Comparison of ENCODE assay signal across 16 cellular contexts in genomic region chr12:117046861-117047530, GRCh38. TPM values are rescaled to one million over a fixed set of nuclear protein-coding genes. Genes with fewer than 3 reads are reported as not detected.
A peak's percentile ranks its signal among the peaks of the same experiment; 100 is the strongest.
DNase-seq lines count a peak whose midpoint lies in the region; ATAC-seq, FAIRE-seq and TF ChIP-seq lines count a peak whose summit lies in the region.
"Had no signal": no experiment of that assay in that cellular context is flagged by ENCODE, and none has a peak within 500 bp of the region (broad histone marks: within the 10 kb centered on the region; RNA-seq: fewer than 3 reads in every experiment).

No MANE protein-coding gene starts in this region.

- no peak overlapping the region for H2AK5ac ChIP-seq in mesenchymal stem cell (ENCODE audit: low read length, severe bottlenecking)

- no peak overlapping the region for H2AFZ ChIP-seq in mesenchymal stem cell (ENCODE audit: low read depth, low read length)

- H3K18ac ChIP-seq in mesenchymal stem cell (ENCODE audit: low read depth in 1 of 2, low read length in 2 of 2), result peak overlapping the region; percentile 46 to 55

- H3K4me3 ChIP-seq in left ventricle myocardium inferior, result no peak overlapping the region
- H3K4me3 ChIP-seq in heart left ventricle, result no peak overlapping the region
- H3K4me3 ChIP-seq in BLaER1 treated with 17β-estradiol and CSF1 and Interleukin-3, amounts not matched to agents 10 nM and 100 nM, result no peak overlapping the region
- H3K4me3 ChIP-seq in mesenchymal stem cell (ENCODE audit: insufficient read depth in 1 of 2, low read depth in 1 of 2, low read length in 2 of 2), result no peak overlapping the region

- H3K9me3 ChIP-seq in left ventricle myocardium inferior (replicated peaks) (no peaks in the 10 kb centered on the region), heart left ventricle (no peaks in the 10 kb centered on the region), mesenchymal stem cell (ENCODE audit: control insufficient read depth, low read length) (no peaks in the 10 kb centered on the region)
- H3K9me3 ChIP-seq in BLaER1 treated with 17β-estradiol and CSF1 and Interleukin-3, amounts not matched to agents 10 nM and 100 nM (replicated peaks in 1 of 11), result no peaks in the 10 kb centered on the region
- H3K9me3 ChIP-seq: BE2C, Caco-2 had no signal

- WGBS in heart left ventricle, 4 donors, result 94 to 96% (median 95%) methylated on average over 20 of the region's 20 CpGs
- WGBS in mesenchymal stem cell, result 95% methylated on average over 20 of the region's 20 CpGs

- H3K79me1 ChIP-seq in mesenchymal stem cell (replicated peaks; ENCODE audit: low read length, poor library complexity, severe bottlenecking), result no peaks in the 10 kb centered on the region

- H3K27ac ChIP-seq in left ventricle myocardium inferior (replicated peaks), result peak overlapping the region; percentile 95
- H3K27ac ChIP-seq in heart left ventricle, result peak overlapping the region in 6 of 12 donors; percentile 19 to 97 (median 80)
- H3K27ac ChIP-seq in BLaER1 treated with 17β-estradiol and CSF1 and Interleukin-3, amounts not matched to agents 10 nM and 100 nM, result peak overlapping the region in 9 of 11 experiments; percentile 71 to 86 (median 83); a peak in 14 of 22 replicates
- H3K27ac ChIP-seq in mesenchymal stem cell (ENCODE audit: low read length, poor library complexity, severe bottlenecking), result no peak overlapping the region

- DNase-seq in left ventricle myocardium inferior, result no peak
- DNase-seq in heart left ventricle, result no peak
- peak; percentile 6 for DNase-seq in OCI-M1 (lab: John Stamatoyannopoulos, UW)
- no peak for DNase-seq in mesenchymal stem cell
- no peak for DNase-seq in GM19239 (ENCODE audit: insufficient read length, low spot score)
- no peak for DNase-seq in nucleus accumbens (lab: John Stamatoyannopoulos, UW)
- DNase-seq: BE2C; Caco-2; CD8-positive, alpha-beta memory T cell; DMS53; HCEC 1CT; HFFc6; IMR-90; KG1 had no signal

- no peak overlapping the region for H3K14ac ChIP-seq in mesenchymal stem cell (ENCODE audit: low read length in 2 of 2)

- peak overlapping the region; percentile 22 for H4K91ac ChIP-seq in mesenchymal stem cell (ENCODE audit: low read length)

- no peak for TF ChIP-seq POLR2A in heart left ventricle (IDR thresholded peaks at IDR 0.05)

- intact Hi-C loops in left ventricle myocardium inferior (cut with micrococcal nuclease), result no loop called here
- intact Hi-C loops in heart left ventricle (cut with DNase I), result loop anchor here in 3 of 10 donors (5.0 kb wide), 1 partner anchor 50 kb away; the partner anchor contains the start of gene TESC (in 3 of the 3)

- H3K4ac ChIP-seq in mesenchymal stem cell (ENCODE audit: low read depth in 1 of 2, low read length in 2 of 2), result peak overlapping the region in 1 of 2 experiments; percentile 29

- ATAC-seq in heart left ventricle, result no peak

- no peak overlapping the region for H4K8ac ChIP-seq in mesenchymal stem cell (ENCODE audit: low read length)

- H2BK15ac ChIP-seq in mesenchymal stem cell (ENCODE audit: low read depth, poor library complexity, severe bottlenecking), result peak overlapping the region; percentile 92

- H3K4me2 ChIP-seq in BLaER1 treated with 17β-estradiol and CSF1 and Interleukin-3, amounts not matched to agents 10 nM and 100 nM, result peak overlapping the region; percentile 88 to 97 (median 94); a peak in 20 of 22 replicates
- H3K4me2 ChIP-seq in mesenchymal stem cell (ENCODE audit: low read length, poor library complexity, severe bottlenecking), result no peak overlapping the region

- H3K9ac ChIP-seq in BLaER1 treated with 17β-estradiol and CSF1 and Interleukin-3, amounts not matched to agents 10 nM and 100 nM, result peak overlapping the region in 3 of 11 experiments; percentile 70 to 77 (median 75); a peak in 5 of 22 replicates
- H3K9ac ChIP-seq in mesenchymal stem cell (ENCODE audit: low read length), result no peak overlapping the region

- H2BK120ac ChIP-seq in mesenchymal stem cell (ENCODE audit: low read depth, low read length), result no peak overlapping the region

- no peaks in the 10 kb centered on the region for H4K20me1 ChIP-seq in BLaER1 treated with 17β-estradiol and CSF1 and Interleukin-3, amounts not matched to agents 10 nM and 100 nM

- H3K4me1 ChIP-seq in left ventricle myocardium inferior (peaks cover 89% of the 10 kb centered on the region), heart left ventricle (peaks cover 5 to 82% (median 53%) of the 10 kb centered on the region in 12 donors), mesenchymal stem cell (ENCODE audit: control insufficient read depth, insufficient read depth, low read depth, low read length) (peaks cover 17% of the 10 kb centered on the region)
- H3K4me1 ChIP-seq in BLaER1 treated with 17β-estradiol and CSF1 and Interleukin-3, amounts not matched to agents 10 nM and 100 nM, result peaks cover 95 to 100% (median 100%) of the 10 kb centered on the region in 10 experiments

- peak overlapping the region; percentile 50 to 85 for H2BK12ac ChIP-seq in mesenchymal stem cell (ENCODE audit: low read length in 2 of 2)

- H3K36me3 ChIP-seq in left ventricle myocardium inferior (no peaks in the 10 kb centered on the region), heart left ventricle (peaks cover 0 to 6% (median 0%) of the 10 kb centered on the region in 9 donors), mesenchymal stem cell (ENCODE audit: control insufficient read depth in 1 of 2, insufficient read depth in 2 of 2, low read depth in 1 of 2, low read length in 2 of 2) (no peaks in the 10 kb centered on the region)
- H3K36me3 ChIP-seq in BLaER1 treated with 17β-estradiol and CSF1 and Interleukin-3, amounts not matched to agents 10 nM and 100 nM, result peaks cover 0 to 16% (median 4%) of the 10 kb centered on the region in 11 experiments; a peak in 7 of 22 replicates
- H3K36me3 ChIP-seq: BE2C had no signal

- H2BK5ac ChIP-seq in mesenchymal stem cell (ENCODE audit: low read depth, low read length, poor library complexity, severe bottlenecking), result no peak overlapping the region

- no peak overlapping the region for H3K23ac ChIP-seq in mesenchymal stem cell (ENCODE audit: low read length in 2 of 2)

- FAIRE-seq in GM19239 (lab: Jason Lieb, UNC), result no peak
- FAIRE-seq: A204.1 had no signal

- TF ChIP-seq CTCF in left ventricle myocardium inferior (IDR thresholded peaks at IDR 0.05; ENCODE audit: borderline replicate concordance) (no peak), heart left ventricle (IDR thresholded peaks at IDR 0.05) (no peak)

- no peaks in the 10 kb centered on the region for H3K27me3 ChIP-seq in left ventricle myocardium inferior (ENCODE audit: low read depth)
- H3K27me3 ChIP-seq in heart left ventricle, result no peaks in the 10 kb centered on the region
- no peaks in the 10 kb centered on the region for H3K27me3 ChIP-seq in BLaER1 treated with 17β-estradiol and CSF1 and Interleukin-3, amounts not matched to agents 10 nM and 100 nM
- H3K27me3 ChIP-seq in mesenchymal stem cell (ENCODE audit: control insufficient read depth in 1 of 2, insufficient read depth in 1 of 2, low read length in 2 of 2), result peaks cover 29 to 65% of the 10 kb centered on the region in 2 experiments
- H3K27me3 ChIP-seq: BE2C had no signal

RNA-seq across cellular contexts. Expression of gene TESC, which starts 52.2 kb away (rescaled TPM):
- 92.1 TPM for total RNA-seq in left ventricle myocardium inferior
- total RNA-seq in heart left ventricle, result 10 to 100 TPM; 25.2 to 94.1 (median 72.2) TPM
- polyA plus RNA-seq in heart left ventricle, result 10 to 100 TPM; 40.5 to 88.8 TPM
- 0.19 TPM for polyA plus RNA-seq in mesenchymal stem cell (2013, experiment 1 of 2)
- polyA plus RNA-seq in mesenchymal stem cell (2013, experiment 2 of 2), result 0.26 TPM
- total RNA-seq: HFFc6 had no signal
